In the genomic region with DNA sequence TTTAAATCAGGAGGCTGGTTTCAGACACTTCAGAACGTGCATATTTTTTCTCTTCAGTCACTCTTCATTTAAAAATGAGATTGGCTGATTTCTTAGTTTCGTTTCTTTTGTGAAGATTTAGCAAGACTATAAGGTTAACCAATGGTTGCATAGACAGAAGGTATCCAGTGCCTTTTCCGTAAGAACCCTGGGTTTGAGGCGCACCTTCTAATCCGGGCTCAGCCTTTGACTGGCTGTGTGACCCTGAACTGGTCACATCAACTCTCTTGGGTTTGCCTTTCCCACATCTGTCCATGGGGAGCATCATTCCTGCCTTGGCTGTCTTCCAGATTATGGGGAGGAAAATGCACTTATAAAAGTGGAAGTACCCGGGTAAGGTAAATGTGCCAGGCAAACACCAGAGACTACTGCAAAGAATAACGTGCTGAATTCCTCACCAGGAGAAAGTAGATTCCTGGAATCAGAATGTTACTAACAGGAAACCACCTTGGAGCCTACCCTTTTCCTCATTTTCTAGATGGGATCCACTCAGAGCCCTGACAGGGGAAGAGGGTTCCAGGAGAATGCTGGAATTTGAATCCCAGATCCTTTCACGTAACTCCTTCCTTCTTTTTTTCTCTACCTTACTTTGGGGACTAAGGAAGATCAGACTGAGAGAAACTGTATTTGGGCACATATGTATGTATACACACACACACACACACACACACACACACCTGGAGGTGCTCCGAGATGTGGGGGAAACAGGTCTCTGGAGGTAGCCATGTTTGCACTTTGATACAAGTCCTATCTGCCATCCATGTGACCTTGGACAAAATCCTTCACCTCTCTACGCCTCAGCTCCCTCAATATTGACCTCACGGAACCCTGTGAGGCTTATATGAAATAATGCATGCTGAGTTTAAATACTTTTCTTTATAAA, we compare ENCODE assay signal across 25 cellular contexts. TPM values are rescaled to one million over a fixed set of nuclear protein-coding genes. Genes with fewer than 3 reads are reported as not detected.
DNase-seq lines count a peak whose midpoint lies in the region; ATAC-seq, FAIRE-seq and TF ChIP-seq lines count a peak whose summit lies in the region.
"Had no signal": no experiment of that assay in that cellular context is flagged by ENCODE, and none has a peak within 500 bp of the region (broad histone marks: within the 10 kb centered on the region; RNA-seq: fewer than 3 reads in every experiment).

No MANE protein-coding gene starts in this region.

- intact Hi-C loops in left colon (cut with DNase I, micrococcal nuclease), result no loop called here

- DNase-seq in BE2C, result peak; percentile 55
- no peak for DNase-seq in GM12891 (ENCODE audit: insufficient read length, low spot score)
- DNase-seq in SK-N-MC (ENCODE audit: low read depth, low spot score), result no peak
- DNase-seq in mucosa of gallbladder (ENCODE audit: low spot score), result no peak
- no peak for DNase-seq in left colon
- DNase-seq: activated CD4-positive, alpha-beta T cell treated with anti-CD3 and anti-CD28 coated beads for 48 hours; activated CD8-positive, alpha-beta memory T cell treated with anti-CD3 and anti-CD28 coated beads, Interleukin-2, amount 10 ng/mL, durations not matched to agents 7 days and 5 days; effector CD8-positive, alpha-beta T cell; NCI-H1694 treated with DMSO at 0.1 percent for 48 hours; NCI-H2227 treated with DMSO at 0.1 percent for 48 hours; posterior cingulate gyrus; Right ventricle myocardium superior; stimulated activated CD4-positive, alpha-beta T cell treated with anti-CD3 and anti-CD28 coated beads, Interleukin-1b, Interleukin-23, amount 100 ng/mL, for 48 hours; stimulated activated naive B cell treated with anti-CD40 and anti-IgM and Interleukin-4, amounts not matched to agents 10 μg/mL and 1 μg/mL and 100 μg/mL, for 72 hours; T-helper 1 cell had no signal

- H3K9ac ChIP-seq in SK-N-MC (ENCODE audit: insufficient read length), result no peak overlapping the region

- FAIRE-seq in GM12891 (lab: Jason Lieb, UNC), result peak; percentile 65
- FAIRE-seq: frontal cortex, HepG2 had no signal

- peak overlapping the region; percentile 29 for H3K4me3 ChIP-seq in BE2C (ENCODE audit: low read depth, low read length)
- H3K4me3 ChIP-seq in SK-N-MC, result peak overlapping the region; percentile 13; the same call in 1 of the 2 replicates
- H3K4me3 ChIP-seq in muscle layer of duodenum (ENCODE audit: low read depth in 1 of 2, low read length in 2 of 2), result peak overlapping the region in 1 of 2 donors; percentile 44
- H3K4me3 ChIP-seq: thoracic aorta had no signal

- peak overlapping the region; percentile 62; the same call in 1 of the 2 replicates for H3K27ac ChIP-seq in SK-N-MC
- peak overlapping the region; percentile 12 for H3K27ac ChIP-seq in muscle layer of duodenum (ENCODE audit: low read length)
- H3K27ac ChIP-seq: thoracic aorta had no signal

- H3K4me1 ChIP-seq in BE2C (peaks cover 42% of the 10 kb centered on the region), muscle layer of duodenum (ENCODE audit: control insufficient read depth in 1 of 2, insufficient read depth in 2 of 2, low read length in 2 of 2) (peaks cover 0 to 35% of the 10 kb centered on the region in 2 donors)

- ATAC-seq in left colon (no peak), GM21723 (IDR thresholded peaks at IDR 0.05; ENCODE audit: unreplicated experiment) (no peak)
- ATAC-seq: activated CD8-positive, alpha-beta memory T cell treated with anti-CD3 and anti-CD28 coated beads, Interleukin-2, amount 10 ng/mL, durations not matched to agents 7 days and 5 days; activated naive CD4-positive, alpha-beta T cell treated with anti-CD3 and anti-CD28 coated beads, Interleukin-2, amount 50 U/mL, for 72 hours; esophagus mucosa; HepG2; stimulated activated naive B cell treated with anti-CD40 and anti-IgM and Interleukin-4, amounts not matched to agents 10 μg/mL and 1 μg/mL and 100 μg/mL, for 72 hours had no signal

- H3K36me3 ChIP-seq in BE2C, result peaks cover 49% of the 10 kb centered on the region
- no peaks in the 10 kb centered on the region for H3K36me3 ChIP-seq in SK-N-MC (ENCODE audit: insufficient read depth, low read length)
- H3K36me3 ChIP-seq in muscle layer of duodenum (ENCODE audit: control insufficient read depth in 1 of 2, insufficient read depth in 2 of 2, low read length in 2 of 2), result no peaks in the 10 kb centered on the region
- H3K36me3 ChIP-seq: thoracic aorta had no signal

- no peak; the same call in 1 of the 2 replicates for TF ChIP-seq CTCF in BE2C (IDR thresholded peaks at IDR 0.05; ENCODE audit: low read depth, low read length)

- no peak for TF ChIP-seq POLR2A in GM12891 (IDR thresholded peaks at IDR 0.05; ENCODE audit: low read depth, low read length)

- H3K9me3 ChIP-seq in BE2C (no peaks in the 10 kb centered on the region), SK-N-MC (ENCODE audit: low read depth, low read length) (no peaks in the 10 kb centered on the region), muscle layer of duodenum (ENCODE audit: control insufficient read depth in 1 of 2, low read length in 2 of 2) (no peaks in the 10 kb centered on the region)
- H3K9me3 ChIP-seq: thoracic aorta had no signal

- H3K27me3 ChIP-seq in BE2C (no peaks in the 10 kb centered on the region), muscle layer of duodenum (ENCODE audit: low read depth, low read length) (peaks cover 45% of the 10 kb centered on the region)

TF ChIP-seq in GM12891, 5 proteins besides CTCF, POLR2A, EP300 and RAD21:
- no peak for TF ChIP-seq POU2F2 (IDR thresholded peaks at IDR 0.05; ENCODE audit: low read depth, low read length)
- TF ChIP-seq POLR2AphosphoS5 (IDR thresholded peaks at IDR 0.05; ENCODE audit: low read depth, low read length), result no peak
- TF ChIP-seq PAX5 (IDR thresholded peaks at IDR 0.05; ENCODE audit: insufficient read depth, low read length, severe bottlenecking), result no peak
- no peak for TF ChIP-seq TAF1 (IDR thresholded peaks at IDR 0.05; ENCODE audit: low read depth, low read length)
- no peak for TF ChIP-seq SPI1 (IDR thresholded peaks at IDR 0.05; ENCODE audit: low read depth, low read length)

RNA-seq across cellular contexts. Expression of a gene that starts 6.8 kb away (rescaled TPM):
- polyA plus RNA-seq in BE2C (2012; ENCODE audit: insufficient read depth, insufficient read length, low read depth), result 289 TPM
- 0.06 TPM for polyA plus RNA-seq in GM12891 (2012; ENCODE audit: low read depth, missing spikeins)
- total RNA-seq in mucosa of gallbladder (2.7 TPM), left colon (1 to 10 TPM in 1 of 2 donors, not detected in 1; 4.4 TPM)
- total RNA-seq: activated CD8-positive, alpha-beta memory T cell treated with anti-CD3 and anti-CD28 coated beads, Interleukin-2, amount 10 ng/mL, durations not matched to agents 7 days and 5 days; activated naive CD4-positive, alpha-beta T cell treated with anti-CD3 and anti-CD28 coated beads, Interleukin-2, amount 50 U/mL, for 72 hours; activated T-helper 1 cell treated with anti-CD3 and anti-CD28 coated beads, Interleukin-12 subunit alpha, Interleukin-12 subunit beta, Interleukin-2, Interleukin-4 antibody, amounts not matched to agents 30 ng/mL and 10 ng/mL and 1 ng/mL, durations not matched to agents 14 hours and 24 hours and 36 hours; chondrocyte; esophagus mucosa; frontal cortex; HepG2; kidney epithelial cell; thoracic aorta had no signal
- polyA plus RNA-seq: HepG2 had no signal

RNA-seq across cellular contexts. Expression of a gene that starts 25.4 kb away (rescaled TPM):
- polyA plus RNA-seq in BE2C (2012; ENCODE audit: insufficient read depth, insufficient read length, low read depth), result 27.3 TPM
- 16.6 TPM for polyA plus RNA-seq in GM12891 (2012; ENCODE audit: low read depth, missing spikeins)
- total RNA-seq in mucosa of gallbladder, result 54.7 TPM
- 10 to 100 TPM; 42.6 to 48.9 TPM for total RNA-seq in left colon
